Comparison of ENCODE assay signal across 33 cellular contexts in genomic region chr7:156089222-156089621, GRCh38.
"Had no signal": no experiment of that assay in that cellular context is flagged by ENCODE, and none has a peak within 500 bp of the region (broad histone marks: within the 10 kb centered on the region; RNA-seq: fewer than 3 reads in every experiment).

No MANE protein-coding gene starts in this region.

- H3K4me1 ChIP-seq: body of pancreas, breast epithelium had no signal

- H3K27ac ChIP-seq: adrenal gland, body of pancreas, brain microvascular endothelial cell, breast epithelium, VCaP had no signal

- H3K27me3 ChIP-seq: adrenal gland, body of pancreas, brain microvascular endothelial cell had no signal

- H3K9me3 ChIP-seq: adrenal gland, body of pancreas, breast epithelium had no signal

- DNase-seq: activated B cell treated with CpG ODN at 0.5 μM for 24 hours; activated CD4-positive, alpha-beta memory T cell treated with anti-CD3 and anti-CD28 coated beads for 36 hours; activated CD4-positive, alpha-beta T cell treated with anti-CD3 and anti-CD28 coated beads for 4 hours; activated CD4-positive, alpha-beta T cell treated with anti-CD3 and anti-CD28 coated beads, Interleukin-2, amount 10 ng/mL, durations not matched to agents 24 days and 14 days; activated CD4-positive, alpha-beta T cell treated with anti-CD3 and anti-CD28 coated beads, Interleukin-2, amount 50 U/mL, for 1 hour; activated CD4-positive, alpha-beta T cell treated with anti-CD3 and anti-CD28 coated beads, Interleukin-2, amount 50 U/mL, for 4 hours; activated CD4-positive, CD25-positive, alpha-beta regulatory T cell treated with anti-CD3 and anti-CD28 coated beads, Interleukin-2, amount 50 U/mL, for 72 hours; activated CD8-positive, alpha-beta memory T cell treated with anti-CD3 and anti-CD28 coated beads, Interleukin-2, amount 50 U/mL, for 4 hours; activated CD8-positive, alpha-beta T cell treated with anti-CD3 and anti-CD28 coated beads for 36 hours; activated effector memory CD4-positive, alpha-beta T cell treated with anti-CD3 and anti-CD28 coated beads, Interleukin-2, amount 50 U/mL, for 16 hours; activated gamma-delta T cell treated with Interleukin-2 at 50 U/mL for 16 hours; activated naive CD4-positive, alpha-beta T cell; activated naive CD4-positive, alpha-beta T cell treated with anti-CD3 and anti-CD28 coated beads for 36 hours; activated naive CD4-positive, alpha-beta T cell treated with anti-CD3 and anti-CD28 coated beads, Interleukin-2, amount 50 U/mL, for 16 hours; activated naive CD8-positive, alpha-beta T cell treated with anti-CD3 and anti-CD28 coated beads for 36 hours; activated T-cell treated with anti-CD3 and anti-CD28 coated beads for 4 hours; activated T-cell treated with anti-CD3 and anti-CD28 coated beads, Interleukin-2, amount 50 U/mL, for 1 hour; activated T-cell treated with anti-CD3 and anti-CD28 coated beads, Interleukin-2, amount 50 U/mL, for 4 hours; activated T-cell treated with anti-CD3 and anti-CD28 coated beads, Interleukin-2, amount 50 U/mL, for 72 hours; adrenal gland; amniotic stem cell; aorta; body of pancreas; brain microvascular endothelial cell; caudate nucleus; cerebellar nuclear complex; T-helper 1 cell; T-helper 2 cell; T-helper 9 cell had no signal

- H3K36me3 ChIP-seq: adrenal gland, brain microvascular endothelial cell, breast epithelium had no signal

- H3K4me3 ChIP-seq: adrenal gland, body of pancreas, breast epithelium had no signal

- ATAC-seq: activated CD8-positive, alpha-beta T cell treated with anti-CD3 and anti-CD28 coated beads for 36 hours; activated naive CD4-positive, alpha-beta T cell treated with anti-CD3 and anti-CD28 coated beads, Interleukin-2, amount 50 U/mL, for 72 hours; activated T-cell treated with anti-CD3 and anti-CD28 coated beads, Interleukin-2, amount 50 U/mL, for 4 hours; activated T-cell treated with anti-CD3 and anti-CD28 coated beads, Interleukin-2, amount 50 U/mL, for 72 hours; activated T-helper 17 cell treated with anti-CD3 and anti-CD28 coated beads, Interleukin-2, amount 50 U/mL, for 72 hours; body of pancreas had no signal
